In genomic region chr6:94813806-94814205, GRCh38 we compare ENCODE assay signal across 23 cellular contexts.
"Had no signal": no experiment of that assay in that cellular context is flagged by ENCODE, and none has a peak within 500 bp of the region (broad histone marks: within the 10 kb centered on the region; RNA-seq: fewer than 3 reads in every experiment).

No MANE protein-coding gene starts in this region.

- DNase-seq: activated naive CD4-positive, alpha-beta T cell; activated T-cell treated with anti-CD3 and anti-CD28 coated beads, Interleukin-2, amount 50 U/mL, for 1 hour; adrenal gland; colonic mucosa; dorsolateral prefrontal cortex; effector memory CD8-positive, alpha-beta T cell; esophagus squamous epithelium; heart left ventricle; lower lobe of right lung; naive thymus-derived CD4-positive, alpha-beta T cell; posterior cingulate gyrus; small intestine; stimulated activated CD4-positive, alpha-beta T cell treated with anti-CD3 and anti-CD28 coated beads, Interleukin-2, amount 100 ng/mL, for 24 hours; trophoblast cell had no signal

- H3K27me3 Mint-ChIP-seq: activated naive CD8-positive, alpha-beta T cell; central memory CD8-positive, alpha-beta T cell; effector memory CD8-positive, alpha-beta T cell; naive thymus-derived CD4-positive, alpha-beta T cell; stimulated activated memory B cell treated with anti-CD40 and anti-IgM and Interleukin-4, amounts not matched to agents 10 μg/mL and 1 μg/mL and 100 μg/mL, for 72 hours had no signal

- H3K4me3 ChIP-seq: adrenal gland, ascending aorta, colonic mucosa, dorsolateral prefrontal cortex, esophagus squamous epithelium, gastroesophageal sphincter, heart left ventricle, lower lobe of right lung, vagina had no signal

- H3K4me1 Mint-ChIP-seq: central memory CD8-positive, alpha-beta T cell; naive thymus-derived CD4-positive, alpha-beta T cell; neural crest cell; stimulated activated memory B cell treated with anti-CD40 and anti-IgM and Interleukin-4, amounts not matched to agents 10 μg/mL and 1 μg/mL and 100 μg/mL, for 72 hours had no signal

- H3K4me1 ChIP-seq: adrenal gland, ascending aorta, colonic mucosa, esophagus squamous epithelium, gastroesophageal sphincter, heart left ventricle, lower lobe of right lung, vagina had no signal

- ATAC-seq: effector memory CD8-positive, alpha-beta T cell; gastroesophageal sphincter; heart left ventricle; lower lobe of right lung; naive thymus-derived CD4-positive, alpha-beta T cell; sciatic nerve; stimulated activated memory B cell treated with anti-CD40 and anti-IgM and Interleukin-4, amounts not matched to agents 10 μg/mL and 1 μg/mL and 100 μg/mL, for 72 hours had no signal

- H3K36me3 ChIP-seq: adrenal gland, ascending aorta, colonic mucosa, esophagus squamous epithelium, gastroesophageal sphincter, heart left ventricle, lower lobe of right lung, vagina had no signal

- H3K9me3 Mint-ChIP-seq: neural crest cell had no signal

- H3K27ac Mint-ChIP-seq: activated naive CD8-positive, alpha-beta T cell; activated T-helper 2 cell treated with anti-CD3 and anti-CD28 coated beads, Interferon-gamma antibody, Interleukin-2, Interleukin-4, amounts not matched to agents 10 μg/mL and 5 μg/mL and 100 μg/mL, durations not matched to agents 14 hours and 24 hours and 36 hours; effector memory CD8-positive, alpha-beta T cell; naive thymus-derived CD4-positive, alpha-beta T cell; stimulated activated memory B cell treated with anti-CD40 and anti-IgM and Interleukin-4, amounts not matched to agents 10 μg/mL and 1 μg/mL and 100 μg/mL, for 72 hours had no signal

- H3K36me3 Mint-ChIP-seq: activated naive CD8-positive, alpha-beta T cell; naive thymus-derived CD4-positive, alpha-beta T cell; stimulated activated memory B cell treated with anti-CD40 and anti-IgM and Interleukin-4, amounts not matched to agents 10 μg/mL and 1 μg/mL and 100 μg/mL, for 72 hours had no signal

- H3K9me3 ChIP-seq: adrenal gland, ascending aorta, colonic mucosa, esophagus squamous epithelium, gastroesophageal sphincter, heart left ventricle, lower lobe of right lung, vagina had no signal

- H3K4me3 Mint-ChIP-seq: activated naive CD8-positive, alpha-beta T cell; central memory CD8-positive, alpha-beta T cell; effector memory CD8-positive, alpha-beta T cell; naive thymus-derived CD4-positive, alpha-beta T cell; neural crest cell; stimulated activated memory B cell treated with anti-CD40 and anti-IgM and Interleukin-4, amounts not matched to agents 10 μg/mL and 1 μg/mL and 100 μg/mL, for 72 hours had no signal

- H3K27ac ChIP-seq: adrenal gland, ascending aorta, colonic mucosa, dorsolateral prefrontal cortex, esophagus squamous epithelium, gastroesophageal sphincter, heart left ventricle, lower lobe of right lung, vagina had no signal

- H3K27me3 ChIP-seq: adrenal gland, ascending aorta, colonic mucosa, dorsolateral prefrontal cortex, esophagus squamous epithelium, gastroesophageal sphincter, heart left ventricle, vagina had no signal
